ENCODE assay signal across 16 cellular contexts in the genomic region with DNA sequence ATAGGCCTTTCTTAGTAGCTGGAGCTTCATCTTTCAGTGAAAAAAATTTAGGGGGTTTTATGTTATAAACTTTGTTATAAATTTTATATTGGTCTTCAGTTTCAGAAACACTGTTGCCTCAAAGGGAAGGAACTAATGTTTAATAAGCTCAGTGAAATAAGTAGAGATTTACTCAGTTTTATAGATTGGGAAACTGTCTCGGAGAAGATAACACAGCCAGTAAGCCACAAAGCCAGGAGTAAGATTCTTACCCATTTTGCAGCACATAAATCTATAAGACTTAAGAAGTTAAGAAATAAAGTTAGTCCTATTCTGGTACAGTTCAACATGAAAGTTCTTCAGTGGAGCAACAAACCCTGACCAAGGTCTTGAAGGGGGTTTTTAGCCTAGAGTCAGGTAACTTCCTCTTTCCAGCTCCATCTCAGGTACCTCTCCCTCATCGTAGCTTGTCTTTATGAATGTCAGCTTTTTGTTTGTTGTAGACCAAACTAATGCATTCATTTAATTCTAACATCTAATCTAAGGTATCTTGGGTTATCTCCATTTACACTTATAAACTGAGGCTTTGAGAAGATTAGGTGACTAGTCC. TPM values are rescaled to one million over a fixed set of nuclear protein-coding genes. Genes with fewer than 3 reads are reported as not detected.
A peak's percentile ranks its signal among the peaks of the same experiment; 100 is the strongest.
DNase-seq lines count a peak whose midpoint lies in the region; ATAC-seq, FAIRE-seq and TF ChIP-seq lines count a peak whose summit lies in the region.
"Had no signal": no experiment of that assay in that cellular context is flagged by ENCODE, and none has a peak within 500 bp of the region (broad histone marks: within the 10 kb centered on the region; RNA-seq: fewer than 3 reads in every experiment).

No MANE protein-coding gene starts in this region.

- H3K79me2 ChIP-seq in DND-41 (ENCODE audit: insufficient read depth, low read length) (peaks cover 83% of the 10 kb centered on the region), keratinocyte (ENCODE audit: control insufficient read depth, insufficient read depth, low read length) (peaks cover 79% of the 10 kb centered on the region)

- peaks cover 8% of the 10 kb centered on the region for H3K9me1 ChIP-seq in keratinocyte (ENCODE audit: control insufficient read depth, extremely low read depth, insufficient read depth, low read length)

- no peak for ATAC-seq in CD4-positive, CD25-positive, alpha-beta regulatory T cell (ENCODE audit: low read depth in 2 of 2)
- ATAC-seq in DND-41 (ENCODE audit: insufficient read depth, low read depth) (no peak), WTC11 (no peak)
- ATAC-seq: mucosa of descending colon had no signal

- peak overlapping the region; percentile 54 for H3K4me3 ChIP-seq in CD4-positive, CD25-positive, alpha-beta regulatory T cell (ENCODE audit: low read depth, low read length)
- no peak overlapping the region for H3K4me3 ChIP-seq in DND-41 (ENCODE audit: low read depth in 1 of 2, low read length in 2 of 2)
- peak overlapping the region in 1 of 3 experiments; percentile 0 for H3K4me3 ChIP-seq in keratinocyte (ENCODE audit: control insufficient read depth in 2 of 3, extremely low read depth in 1 of 3, insufficient read depth in 2 of 3, low read depth in 1 of 3, low read length in 3 of 3)
- H3K4me3 ChIP-seq in dorsolateral prefrontal cortex = peak overlapping the region in 1 of 59 donors; percentile 6
- H3K4me3 ChIP-seq: mucosa of descending colon, SJCRH30 had no signal

- H3K27ac ChIP-seq in CD4-positive, CD25-positive, alpha-beta regulatory T cell (ENCODE audit: insufficient read depth, low read length, poor library complexity, severe bottlenecking) = no peak overlapping the region
- H3K27ac ChIP-seq in DND-41 (ENCODE audit: low read length) = no peak overlapping the region
- peak overlapping the region; percentile 30 for H3K27ac ChIP-seq in keratinocyte (ENCODE audit: control insufficient read depth, insufficient read depth, low read length)
- no peak overlapping the region for H3K27ac ChIP-seq in dorsolateral prefrontal cortex
- H3K27ac ChIP-seq: epithelial cell of prostate, SJCRH30 had no signal

- peak overlapping the region in 2 of 3 donors; percentile 71 for H3K27ac Mint-ChIP-seq in CD4-positive, CD25-positive, alpha-beta regulatory T cell
- peak overlapping the region; percentile 85 for H3K27ac Mint-ChIP-seq in WTC11
- H3K27ac Mint-ChIP-seq: stimulated activated naive CD8-positive, alpha-beta T cell treated with anti-CD3 and anti-CD28 coated beads, Interleukin-15, Interleukin-2, amounts not matched to agents 100 ng/mL and 50 ng/mL, for 24 hours had no signal

- H3K27me3 Mint-ChIP-seq in CD4-positive, CD25-positive, alpha-beta regulatory T cell = no peaks in the 10 kb centered on the region
- no peaks in the 10 kb centered on the region for H3K27me3 Mint-ChIP-seq in WTC11 (ENCODE audit: low read depth)
- H3K27me3 Mint-ChIP-seq: stimulated activated naive CD8-positive, alpha-beta T cell treated with anti-CD3 and anti-CD28 coated beads, Interleukin-15, Interleukin-2, amounts not matched to agents 100 ng/mL and 50 ng/mL, for 24 hours had no signal

- H3K27me3 ChIP-seq in CD4-positive, CD25-positive, alpha-beta regulatory T cell (ENCODE audit: control insufficient read depth, insufficient read depth, low read length) = no peaks in the 10 kb centered on the region
- H3K27me3 ChIP-seq in DND-41 (ENCODE audit: insufficient read depth, low read length, poor library complexity) = no peaks in the 10 kb centered on the region
- no peaks in the 10 kb centered on the region for H3K27me3 ChIP-seq in keratinocyte (ENCODE audit: control insufficient read depth, extremely low read depth, insufficient read depth, low read length)
- H3K27me3 ChIP-seq in dorsolateral prefrontal cortex = no peaks in the 10 kb centered on the region
- H3K27me3 ChIP-seq: SJCRH30 had no signal

- peak overlapping the region; percentile 1; the same call in 1 of the 2 replicates for H3K4me2 ChIP-seq in DND-41 (ENCODE audit: insufficient read depth, low read length)
- peak overlapping the region; percentile 71 for H3K4me2 ChIP-seq in keratinocyte (ENCODE audit: control insufficient read depth, extremely low read depth, insufficient read depth, low read depth, low read length)

- TF ChIP-seq CTCF in DND-41 (IDR thresholded peaks at IDR 0.05; ENCODE audit: borderline replicate concordance, extremely low read depth, low read length, poor library complexity, severe bottlenecking) (no peak), WTC11 (IDR thresholded peaks at IDR 0.05) (no peak), keratinocyte (optimal IDR thresholded peaks at IDR 0.05 in 1 of 3, IDR thresholded peaks at IDR 0.05 in 1 of 3, conservative IDR thresholded peaks at IDR 0.05 in 1 of 3; ENCODE audit: extremely low read depth in 1 of 3, insufficient read depth in 2 of 3, low read length in 3 of 3) (no peak), D721Med (IDR thresholded peaks at IDR 0.05; ENCODE audit: insufficient read depth, missing control alignments) (no peak), dorsolateral prefrontal cortex (IDR thresholded peaks at IDR 0.05 in 54 of 56, conservative IDR thresholded peaks at IDR 0.05 in 2 of 56; ENCODE audit: low read depth in 1 of 56, partially characterized antibody in 56 of 56) (no peak)

- peak overlapping the region; percentile 52 to 100 (median 93) for H3K4me3 Mint-ChIP-seq in CD4-positive, CD25-positive, alpha-beta regulatory T cell
- no peak overlapping the region for H3K4me3 Mint-ChIP-seq in WTC11

- FAIRE-seq in keratinocyte (lab: Jason Lieb, UNC) (no peak), D721Med (lab: Jason Lieb, UNC) (no peak)
- FAIRE-seq: small intestine, urothelium cell line had no signal

- no peaks in the 10 kb centered on the region for H3K36me3 ChIP-seq in CD4-positive, CD25-positive, alpha-beta regulatory T cell (ENCODE audit: control insufficient read depth, insufficient read depth, low read length)
- H3K36me3 ChIP-seq in DND-41 (ENCODE audit: insufficient read depth, low read length) (peaks cover 20% of the 10 kb centered on the region), keratinocyte (ENCODE audit: control insufficient read depth in 2 of 2, extremely low read depth in 1 of 2, insufficient read depth in 2 of 2, low read length in 2 of 2) (peaks cover 0 to 4% of the 10 kb centered on the region in 2 experiments)

- intact Hi-C loops in dorsolateral prefrontal cortex (cut with DNase I) = no loop called here

- H2AFZ ChIP-seq in DND-41 (ENCODE audit: low read depth, low read length) = no peak overlapping the region
- no peak overlapping the region for H2AFZ ChIP-seq in keratinocyte (ENCODE audit: control insufficient read depth, low read length)

- no peaks in the 10 kb centered on the region for H3K9me3 ChIP-seq in CD4-positive, CD25-positive, alpha-beta regulatory T cell (ENCODE audit: control insufficient read depth in 2 of 2, low read length in 2 of 2)
- no peaks in the 10 kb centered on the region for H3K9me3 ChIP-seq in DND-41 (ENCODE audit: insufficient read depth, low read length, severe bottlenecking)
- H3K9me3 ChIP-seq in keratinocyte (ENCODE audit: control insufficient read depth, low read depth, low read length) = no peaks in the 10 kb centered on the region
- H3K9me3 ChIP-seq: mucosa of descending colon, SJCRH30 had no signal

- H3K9me3 Mint-ChIP-seq in CD4-positive, CD25-positive, alpha-beta regulatory T cell = no peaks in the 10 kb centered on the region
- no peaks in the 10 kb centered on the region for H3K9me3 Mint-ChIP-seq in WTC11
- H3K9me3 Mint-ChIP-seq: stimulated activated naive CD8-positive, alpha-beta T cell treated with anti-CD3 and anti-CD28 coated beads, Interleukin-15, Interleukin-2, amounts not matched to agents 100 ng/mL and 50 ng/mL, for 24 hours had no signal

- peaks cover 4% of the 10 kb centered on the region for H3K36me3 Mint-ChIP-seq in CD4-positive, CD25-positive, alpha-beta regulatory T cell
- no peaks in the 10 kb centered on the region for H3K36me3 Mint-ChIP-seq in WTC11

- H3K4me1 ChIP-seq in CD4-positive, CD25-positive, alpha-beta regulatory T cell (ENCODE audit: control insufficient read depth, insufficient read depth, low read length, poor library complexity, severe bottlenecking) = peaks cover 60% of the 10 kb centered on the region
- H3K4me1 ChIP-seq in DND-41 (ENCODE audit: insufficient read depth, low read length) (peaks cover 36% of the 10 kb centered on the region), keratinocyte (ENCODE audit: control insufficient read depth, extremely low read depth, insufficient read depth, low read length) (peaks cover 16% of the 10 kb centered on the region)
- H3K4me1 ChIP-seq: SJCRH30 had no signal

- H3K4me1 Mint-ChIP-seq in CD4-positive, CD25-positive, alpha-beta regulatory T cell = peaks cover 29 to 81% (median 51%) of the 10 kb centered on the region in 4 donors
- H3K4me1 Mint-ChIP-seq in WTC11 = peaks cover 17% of the 10 kb centered on the region

- dilution Hi-C loops in keratinocyte (cut with MboI; ENCODE audit: extremely low pct_ligation_motif_present, low sequenced_read_pairs) = no loop called here

- DNase-seq in CD4-positive, CD25-positive, alpha-beta regulatory T cell = no peak
- DNase-seq in DND-41 (no peak), WTC11 (ENCODE audit: low spot score) (no peak), keratinocyte (ENCODE audit: low read depth, low spot score) (no peak), HUDEP-2 (lab: John Stamatoyannopoulos, UW; ENCODE audit: unreplicated experiment in 76 of 76) (no peak), D721Med (ENCODE audit: insufficient read length, low spot score) (no peak), dorsolateral prefrontal cortex (no peak)
- DNase-seq: C1 segment of cervical spinal cord, head of caudate nucleus, mucosa of descending colon, NCI-H1417 treated with DMSO at 0.1 percent for 48 hours, small intestine had no signal

- H3K9ac ChIP-seq in DND-41 (ENCODE audit: low read depth, low read length) (no peak overlapping the region), keratinocyte (ENCODE audit: control insufficient read depth, extremely low read depth, insufficient read depth, low read length) (no peak overlapping the region)

- POLR2A ChIA-PET in WTC11 (lab: Charles Lee) = no interaction called here

- H4K20me1 ChIP-seq in DND-41 (ENCODE audit: insufficient read depth, low read length) = peaks cover 57% of the 10 kb centered on the region
- peaks cover 8% of the 10 kb centered on the region for H4K20me1 ChIP-seq in keratinocyte (ENCODE audit: control insufficient read depth, extremely low read depth, insufficient read depth, low read length)

- CTCF ChIA-PET in WTC11 (lab: Charles Lee) = interaction anchor here (0.6 to 2.5 kb wide), 6 partner anchors 16 to 137 kb away, joined by 3 to 11 read pairs (median 4); a partner anchor contains a TSS

RNA-seq across cellular contexts. Expression of a gene that starts 3.3 kb away (rescaled TPM):
- total RNA-seq in CD4-positive, CD25-positive, alpha-beta regulatory T cell = 56.1 TPM
- polyA plus RNA-seq in CD4-positive, CD25-positive, alpha-beta regulatory T cell = 10 to 100 TPM; 22.7 to 29.3 (median 26.4) TPM
- total RNA-seq in WTC11 (2021) (91.2 to 104 TPM (median 94.0 TPM) in 3 replicates), dorsolateral prefrontal cortex (10 to 100 TPM; 49.7 to 98.8 (median 74.6) TPM)
- polyA plus RNA-seq in keratinocyte = 34.6 to 43.1 TPM (median 42.6 TPM) in 3 replicates
- 18.0 TPM for polyA plus RNA-seq in keratinocyte (2011; ENCODE audit: low read depth)
- polyA plus RNA-seq in keratinocyte (2011; cell fraction: cytosol; rRNA removed) = 26.1 and 43.6 TPM in 2 replicates
- 49.7 and 51.4 TPM in 2 replicates for polyA plus RNA-seq in keratinocyte (2011; cell fraction: nucleus; rRNA removed)
- 26.6 and 33.3 TPM in 2 replicates for polyA plus RNA-seq in keratinocyte (2012; ENCODE audit: low replicate concordance)
- 59.1 to 66.5 TPM (median 64.1 TPM) in 3 replicates for polyA minus RNA-seq in keratinocyte
- polyA minus RNA-seq in keratinocyte (2011; cell fraction: cytosol; rRNA and poly(A)+ RNA removed) = 35.1 TPM
- polyA minus RNA-seq in keratinocyte (2011; cell fraction: nucleus; rRNA and poly(A)+ RNA removed) = 38.6 and 67.3 TPM in 2 replicates

RNA-seq across cellular contexts. Expression of a gene that starts 38.4 kb away (rescaled TPM):
- 13.1 TPM for total RNA-seq in CD4-positive, CD25-positive, alpha-beta regulatory T cell
- 1 to 10 TPM; 2.3 to 3.6 (median 2.6) TPM for polyA plus RNA-seq in CD4-positive, CD25-positive, alpha-beta regulatory T cell
- 18.8 to 25.8 TPM (median 23.8 TPM) in 3 replicates for total RNA-seq in WTC11 (2021)
- 6.8 to 11.7 TPM (median 7.3 TPM) in 3 replicates for polyA plus RNA-seq in keratinocyte
- polyA plus RNA-seq in keratinocyte (2011; ENCODE audit: low read depth) = 1.3 TPM
- polyA plus RNA-seq in keratinocyte (2011; cell fraction: cytosol; rRNA removed) = 5.7 and 8.4 TPM in 2 replicates
- 12.8 and 13.9 TPM in 2 replicates for polyA plus RNA-seq in keratinocyte (2011; cell fraction: nucleus; rRNA removed)
- 6.4 and 12.3 TPM in 2 replicates for polyA plus RNA-seq in keratinocyte (2012; ENCODE audit: low replicate concordance)
- 16.3 to 29.7 TPM (median 16.6 TPM) in 3 replicates for polyA minus RNA-seq in keratinocyte
- 11.7 TPM for polyA minus RNA-seq in keratinocyte (2011; cell fraction: cytosol; rRNA and poly(A)+ RNA removed)
- 6.9 and 9.2 TPM in 2 replicates for polyA minus RNA-seq in keratinocyte (2011; cell fraction: nucleus; rRNA and poly(A)+ RNA removed)
- total RNA-seq in dorsolateral prefrontal cortex = 10 to 100 TPM; 14.3 to 30.7 (median 20.7) TPM
